ENCODE assay signal across 8 cellular contexts in genomic region chr6:104941694-104942177, GRCh38.
DNase-seq lines count a peak whose midpoint lies in the region; ATAC-seq and TF ChIP-seq lines count a peak whose summit lies in the region.

No MANE protein-coding gene starts in this region.

- TF ChIP-seq CTCF in AG04449 (IDR thresholded peaks at IDR 0.05; ENCODE audit: insufficient read depth, low read length, missing control alignments) (no peak), WI38 (IDR thresholded peaks at IDR 0.05; ENCODE audit: low read depth, low read length) (no peak)

- H3K4me3 ChIP-seq in AG04449 (ENCODE audit: low read depth, low read length) (peak overlapping the region; percentile 32), WI38 (ENCODE audit: low read depth, low read length) (peak overlapping the region; percentile 39), iPS-18c (ENCODE audit: insufficient read depth, low read depth, low read length) (peak overlapping the region; percentile 68)

- CTCF ChIA-PET in AG04449 (lab: Yijun Ruan, JAX), result interaction anchor here (1.5 kb wide), 1 partner anchor 136 kb away, joined by 13 read pairs; no protein-coding TSS in a partner anchor

- POLR2A ChIA-PET in AG04449 (lab: Yijun Ruan, JAX), result no interaction called here

- DNase-seq in AG04449 (ENCODE audit: low read depth, low spot score) (no peak), NCI-H1436 treated with DMSO at 0.1 percent for 48 hours (lab: John Stamatoyannopoulos, UW) (no peak), AG08395 (ENCODE audit: low spot score) (no peak)
- DNase-seq in activated effector memory CD4-positive, alpha-beta T cell treated with Interleukin-2 at 50 U/mL for 16 hours, result no peak
- no peak for DNase-seq in stimulated activated CD4-positive, alpha-beta T cell treated with anti-CD3 and anti-CD28 coated beads, Interleukin-1b, Interleukin-23, amount 100 ng/mL, for 48 hours

- no peaks in the 10 kb centered on the region for H3K9me3 ChIP-seq in iPS-18c (ENCODE audit: control insufficient read depth, insufficient read depth, low read length)

- peak; percentile 26 for ATAC-seq in GM19395 (IDR thresholded peaks at IDR 0.05; ENCODE audit: unreplicated experiment)
